21 cellular contexts compared by ENCODE assay signal in the genomic region with DNA sequence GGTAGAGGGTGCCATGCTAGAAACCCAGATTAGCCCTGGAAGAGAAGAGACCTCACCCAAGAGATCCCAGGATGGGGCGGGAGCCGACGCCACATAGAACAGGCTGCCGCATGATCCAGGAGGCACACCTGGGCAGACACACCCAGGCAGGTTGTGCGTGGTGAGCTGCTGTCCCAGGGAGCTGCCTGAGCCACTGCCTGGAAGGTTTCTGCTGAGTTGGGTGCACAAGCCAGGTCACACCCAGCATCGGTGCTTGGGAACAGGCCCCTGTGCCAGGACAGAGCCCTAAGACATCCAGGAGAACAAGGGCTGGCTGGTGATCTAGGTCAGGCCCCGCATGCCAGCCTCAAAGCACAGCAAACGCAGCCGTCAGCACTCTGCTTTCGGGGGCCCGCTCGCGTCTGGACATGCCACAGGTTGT.
"Had no signal": no experiment of that assay in that cellular context is flagged by ENCODE, and none has a peak within 500 bp of the region (broad histone marks: within the 10 kb centered on the region; RNA-seq: fewer than 3 reads in every experiment).

No MANE protein-coding gene starts in this region.

- H3K9me3 ChIP-seq: stomach, testis had no signal

- H3K4me1 ChIP-seq: parathyroid adenoma had no signal

- DNase-seq: activated CD4-positive, alpha-beta T cell treated with anti-CD3 and anti-CD28 coated beads, Interleukin-2, amount 50 U/mL, for 4 hours; activated effector memory CD4-positive, alpha-beta T cell treated with anti-CD3 and anti-CD28 coated beads, Interleukin-2, amount 50 U/mL, for 16 hours; activated naive CD4-positive, alpha-beta T cell treated with anti-CD3 and anti-CD28 coated beads, Interleukin-2, amount 10 ng/mL, durations not matched to agents 7 days and 5 days; activated T-cell treated with anti-CD3 and anti-CD28 coated beads, Interleukin-2, amount 50 U/mL, for 72 hours; amygdala; cerebellar nuclear complex; endodermal cell; glutamatergic neuron; mesenchymal stem cell; nucleus accumbens; right cardiac atrium; stimulated activated CD4-positive, alpha-beta T cell treated with anti-CD3 and anti-CD28 coated beads, Interleukin-2, amount 100 ng/mL, for 24 hours; stomach; T-helper 1 cell; T-helper 9 cell; testis had no signal

- ATAC-seq: activated T-cell treated with anti-CD3 and anti-CD28 coated beads, Interleukin-2, amount 50 U/mL, for 72 hours; right cardiac atrium; stimulated activated memory B cell treated with anti-CD40 and anti-IgM and Interleukin-4, amounts not matched to agents 10 μg/mL and 1 μg/mL and 100 μg/mL, for 72 hours had no signal

- H3K27ac ChIP-seq: coronary artery, hepatocyte, parathyroid adenoma, stomach, testis had no signal

- H3K27ac Mint-ChIP-seq: activated naive CD4-positive, alpha-beta T cell treated with anti-CD3 and anti-CD28 coated beads, Interleukin-2, amount 10 ng/mL, durations not matched to agents 7 days and 5 days; activated T-cell treated with anti-CD3 and anti-CD28 coated beads, Interleukin-2, amount 50 U/mL, for 72 hours; endodermal cell; stimulated activated memory B cell treated with anti-CD40 and anti-IgM and Interleukin-4, amounts not matched to agents 10 μg/mL and 1 μg/mL and 100 μg/mL, for 72 hours; type B pancreatic cell had no signal

- H3K36me3 Mint-ChIP-seq: activated naive CD4-positive, alpha-beta T cell treated with anti-CD3 and anti-CD28 coated beads, Interleukin-2, amount 10 ng/mL, durations not matched to agents 7 days and 5 days; stimulated activated memory B cell treated with anti-CD40 and anti-IgM and Interleukin-4, amounts not matched to agents 10 μg/mL and 1 μg/mL and 100 μg/mL, for 72 hours; type B pancreatic cell had no signal

- H3K27me3 ChIP-seq: hepatocyte, stomach, testis had no signal

- H3K4me1 Mint-ChIP-seq: endodermal cell had no signal

- H3K9me3 Mint-ChIP-seq: activated naive CD4-positive, alpha-beta T cell treated with anti-CD3 and anti-CD28 coated beads, Interleukin-2, amount 10 ng/mL, durations not matched to agents 7 days and 5 days; activated T-cell treated with anti-CD3 and anti-CD28 coated beads, Interleukin-2, amount 50 U/mL, for 72 hours; endodermal cell; stimulated activated memory B cell treated with anti-CD40 and anti-IgM and Interleukin-4, amounts not matched to agents 10 μg/mL and 1 μg/mL and 100 μg/mL, for 72 hours; type B pancreatic cell had no signal

- H3K27me3 Mint-ChIP-seq: stimulated activated memory B cell treated with anti-CD40 and anti-IgM and Interleukin-4, amounts not matched to agents 10 μg/mL and 1 μg/mL and 100 μg/mL, for 72 hours; type B pancreatic cell had no signal

- H3K4me3 Mint-ChIP-seq: activated naive CD4-positive, alpha-beta T cell treated with anti-CD3 and anti-CD28 coated beads, Interleukin-2, amount 10 ng/mL, durations not matched to agents 7 days and 5 days; activated T-cell treated with anti-CD3 and anti-CD28 coated beads, Interleukin-2, amount 50 U/mL, for 72 hours; endodermal cell; stimulated activated memory B cell treated with anti-CD40 and anti-IgM and Interleukin-4, amounts not matched to agents 10 μg/mL and 1 μg/mL and 100 μg/mL, for 72 hours; type B pancreatic cell had no signal

- H3K4me3 ChIP-seq: coronary artery, hepatocyte, stomach, testis had no signal
